Comparison of ENCODE assay signal across 16 cellular contexts in genomic region chr10:49396666-49396999, GRCh38. TPM values are rescaled to one million over a fixed set of nuclear protein-coding genes. Genes with fewer than 3 reads are reported as not detected.
A peak's percentile ranks its signal among the peaks of the same experiment; 100 is the strongest.
DNase-seq lines count a peak whose midpoint lies in the region; ATAC-seq and TF ChIP-seq lines count a peak whose summit lies in the region.
"Had no signal": no experiment of that assay in that cellular context is flagged by ENCODE, and none has a peak within 500 bp of the region (broad histone marks: within the 10 kb centered on the region; RNA-seq: fewer than 3 reads in every experiment).

No MANE protein-coding gene starts in this region.

- no CpG with 5 or more reads among the region's 8 CpGs for WGBS in H9 (ENCODE audit: extremely low coverage, insufficient read length, low lambda C conversion rate)
- 23 to 34% methylated on average over 5 to 8 of the region's 8 CpGs for WGBS in endodermal cell (ENCODE audit: insufficient coverage in 1 of 2, insufficient read length in 1 of 2), 2 experiments

- no peak overlapping the region for H3T11ph ChIP-seq in H9 (ENCODE audit: low read length)

- peaks cover 26% of the 10 kb centered on the region for H3K23me2 ChIP-seq in H9 (ENCODE audit: insufficient read length, low read depth, low read length, poor library complexity, severe bottlenecking)

- no peak overlapping the region for H4K91ac ChIP-seq in H9 (ENCODE audit: insufficient read length, low read depth, low read length)

- H2AFZ ChIP-seq in H9 (ENCODE audit: low read length): no peak overlapping the region
- no peak overlapping the region for H2AFZ ChIP-seq in neural progenitor cell (replicated peaks)

- H4K8ac ChIP-seq in H9 (replicated peaks; ENCODE audit: insufficient read length, low read depth, low read length): no peak overlapping the region

- H3K27ac Mint-ChIP-seq in H9 (no peak overlapping the region), endodermal cell (no peak overlapping the region), neural progenitor cell (no peak overlapping the region)
- H3K27ac Mint-ChIP-seq: CD4-positive, CD25-positive, alpha-beta regulatory T cell had no signal

- H3K9me3 ChIP-seq in H9 (ENCODE audit: control insufficient read depth, low read depth, low read length) (no peaks in the 10 kb centered on the region), endodermal cell (ENCODE audit: control insufficient read depth, low read length) (no peaks in the 10 kb centered on the region), neural progenitor cell (ENCODE audit: low read depth) (no peaks in the 10 kb centered on the region)

- H3K4me3 ChIP-seq in endodermal cell (ENCODE audit: low read length) (no peak overlapping the region), neural progenitor cell (peak overlapping the region; percentile 47)

- H3K4me1 Mint-ChIP-seq in H9 (peaks cover 22 to 30% of the 10 kb centered on the region in 2 experiments), endodermal cell (peaks cover 7% of the 10 kb centered on the region), neural progenitor cell (peaks cover 21% of the 10 kb centered on the region)

- no peak overlapping the region for H2BK5ac ChIP-seq in H9 (ENCODE audit: insufficient read length, low read length)

- peaks cover 0 to 3% of the 10 kb centered on the region in 2 experiments; a peak in 1 of 5 replicates for H3K9me3 Mint-ChIP-seq in H9
- no peaks in the 10 kb centered on the region for H3K9me3 Mint-ChIP-seq in endodermal cell
- H3K9me3 Mint-ChIP-seq in neural progenitor cell: no peaks in the 10 kb centered on the region

- H3K27me3 Mint-ChIP-seq in H9 (ENCODE audit: low read depth): peaks cover 98% of the 10 kb centered on the region
- H3K27me3 Mint-ChIP-seq in endodermal cell (ENCODE audit: insufficient read depth): peaks cover 96% of the 10 kb centered on the region
- peaks cover 72% of the 10 kb centered on the region for H3K27me3 Mint-ChIP-seq in neural progenitor cell (ENCODE audit: insufficient read depth, low read depth)

- no peak overlapping the region for H2BK12ac ChIP-seq in H9 (ENCODE audit: insufficient read length, low read depth, low read length)

- H2BK20ac ChIP-seq in H9 (ENCODE audit: low read depth, low read length, poor library complexity, severe bottlenecking): no peak overlapping the region

- no peak overlapping the region for H2AK5ac ChIP-seq in H9 (ENCODE audit: insufficient read length, low read length)

- H4K5ac ChIP-seq in H9 (ENCODE audit: insufficient read length, low read depth, low read length): no peak overlapping the region

- H3K56ac ChIP-seq in H9 (ENCODE audit: insufficient read length, low read depth, low read length): no peak overlapping the region

- H2BK15ac ChIP-seq in H9 (ENCODE audit: low read depth, low read length): no peak overlapping the region

- ATAC-seq in GM18517 (IDR thresholded peaks at IDR 0.05; ENCODE audit: unreplicated experiment) (no peak), HG03175 (IDR thresholded peaks at IDR 0.05; ENCODE audit: unreplicated experiment) (no peak)

- H3K23ac ChIP-seq in H9 (ENCODE audit: insufficient read length, low read depth, low read length): no peak overlapping the region

- peak overlapping the region; percentile 80 for H3K4me2 ChIP-seq in H9 (ENCODE audit: insufficient read depth, insufficient read length, low read length)
- peak overlapping the region; percentile 97 for H3K4me2 ChIP-seq in neural progenitor cell

- H3K4me3 Mint-ChIP-seq in H9: peak overlapping the region; percentile 55 to 81; a peak in 4 of 5 replicates
- H3K4me3 Mint-ChIP-seq in endodermal cell: peak overlapping the region; percentile 57
- peak overlapping the region; percentile 71 for H3K4me3 Mint-ChIP-seq in neural progenitor cell
- H3K4me3 Mint-ChIP-seq: CD4-positive, CD25-positive, alpha-beta regulatory T cell had no signal

- H3K36me3 Mint-ChIP-seq in H9 (ENCODE audit: insufficient read depth in 1 of 3, low read depth in 3 of 3) (no peaks in the 10 kb centered on the region; a peak in 1 of 7 replicates), endodermal cell (ENCODE audit: low read depth) (no peaks in the 10 kb centered on the region), neural progenitor cell (no peaks in the 10 kb centered on the region)
- H3K36me3 Mint-ChIP-seq: CD4-positive, CD25-positive, alpha-beta regulatory T cell had no signal

- H3K4me1 ChIP-seq in H9 (ENCODE audit: insufficient read depth, low read length): no peaks in the 10 kb centered on the region
- no peaks in the 10 kb centered on the region for H3K4me1 ChIP-seq in endodermal cell (ENCODE audit: control insufficient read depth, insufficient read depth, low read length)
- peaks cover 36% of the 10 kb centered on the region for H3K4me1 ChIP-seq in neural progenitor cell

- peaks cover 23% of the 10 kb centered on the region for H3F3A ChIP-seq in neural progenitor cell (ENCODE audit: low read depth)

- H3K9ac ChIP-seq in H9 (ENCODE audit: extremely low read depth, insufficient read length, low read length) (no peak overlapping the region), endodermal cell (ENCODE audit: extremely low read depth, low read length, poor library complexity, severe bottlenecking) (no peak overlapping the region), neural progenitor cell (no peak overlapping the region)

- no peaks in the 10 kb centered on the region for H3K79me1 ChIP-seq in H9 (ENCODE audit: insufficient read depth, low read depth, low read length, poor library complexity, severe bottlenecking)

- no peak for TF ChIP-seq CTCF in H9 (conservative IDR thresholded peaks at IDR 0.05)
- no peak for TF ChIP-seq CTCF in endodermal cell (conservative IDR thresholded peaks at IDR 0.05)
- no peak for TF ChIP-seq CTCF in neural progenitor cell (IDR thresholded peaks at IDR 0.05)

- H3K27me3 ChIP-seq in H9 (ENCODE audit: insufficient read depth, low read length) (peaks cover 55% of the 10 kb centered on the region), endodermal cell (ENCODE audit: control insufficient read depth, insufficient read depth, low read length, poor library complexity, severe bottlenecking) (peaks cover 100% of the 10 kb centered on the region), neural progenitor cell (peaks cover 100% of the 10 kb centered on the region)

- no peaks in the 10 kb centered on the region for H3K79me2 ChIP-seq in H9 (ENCODE audit: insufficient read depth, low read length)
- no peaks in the 10 kb centered on the region for H3K79me2 ChIP-seq in neural progenitor cell (ENCODE audit: low read depth)

- H3K36me3 ChIP-seq in endodermal cell (ENCODE audit: control insufficient read depth, insufficient read depth, low read length): no peaks in the 10 kb centered on the region
- H3K36me3 ChIP-seq in neural progenitor cell: no peaks in the 10 kb centered on the region

- H3K18ac ChIP-seq in H9 (ENCODE audit: insufficient read length, low read depth, low read length): no peak overlapping the region

- no peaks in the 10 kb centered on the region for H4K20me1 ChIP-seq in H9 (ENCODE audit: control insufficient read depth, insufficient read depth, insufficient read length)
- peaks cover 71% of the 10 kb centered on the region for H4K20me1 ChIP-seq in neural progenitor cell (ENCODE audit: low read depth)

- no peak for DNase-seq in H9
- DNase-seq in SK-N-DZ (ENCODE audit: low spot score): peak; percentile 39
- DNase-seq in endodermal cell: no peak
- DNase-seq in neural progenitor cell (ENCODE audit: low spot score): no peak
- DNase-seq in AG08396 (ENCODE audit: low spot score): no peak
- DNase-seq: ACHN; CD4-positive, CD25-positive, alpha-beta regulatory T cell; IMR-90; Karpas-422; MM.1S; NCI-H187; NCI-H226; RPMI8226; SIG-M5 had no signal

- no peak overlapping the region for H3K4ac ChIP-seq in H9 (ENCODE audit: low read depth, low read length)

- H3K14ac ChIP-seq in H9 (ENCODE audit: insufficient read depth, low read length): no peak overlapping the region

- no peak overlapping the region for H2BK120ac ChIP-seq in H9 (ENCODE audit: low read depth, low read length, poor library complexity, severe bottlenecking)

- H3K27ac ChIP-seq in H9 (ENCODE audit: insufficient read length, low read depth, low read length) (no peak overlapping the region), endodermal cell (ENCODE audit: low read depth, low read length) (no peak overlapping the region), neural progenitor cell (no peak overlapping the region)

RNA-seq across cellular contexts. Expression of gene DRGX, which starts 0.7 kb away (rescaled TPM):
- total RNA-seq in H9 (2021): not detected in 2 replicates
- polyA plus RNA-seq in SK-N-DZ (2014; cell fraction: cytosol; rRNA removed): 2.2 and 8.5 TPM in 2 replicates
- 1.8 and 2.8 TPM in 2 replicates for polyA plus RNA-seq in SK-N-DZ (2014; cell fraction: nucleus; rRNA removed)
- total RNA-seq in endodermal cell: not detected
- 0.82 TPM for polyA plus RNA-seq in endodermal cell (2013, experiment 1 of 2)
- 0.17 TPM for polyA plus RNA-seq in endodermal cell (2013, experiment 2 of 2)
- total RNA-seq in neural progenitor cell (ENCODE audit: low replicate concordance): not detected in 2 replicates
- total RNA-seq: CD4-positive, CD25-positive, alpha-beta regulatory T cell; IMR-90 had no signal
- polyA plus RNA-seq: CD4-positive, CD25-positive, alpha-beta regulatory T cell; IMR-90 had no signal
